In the genomic region with DNA sequence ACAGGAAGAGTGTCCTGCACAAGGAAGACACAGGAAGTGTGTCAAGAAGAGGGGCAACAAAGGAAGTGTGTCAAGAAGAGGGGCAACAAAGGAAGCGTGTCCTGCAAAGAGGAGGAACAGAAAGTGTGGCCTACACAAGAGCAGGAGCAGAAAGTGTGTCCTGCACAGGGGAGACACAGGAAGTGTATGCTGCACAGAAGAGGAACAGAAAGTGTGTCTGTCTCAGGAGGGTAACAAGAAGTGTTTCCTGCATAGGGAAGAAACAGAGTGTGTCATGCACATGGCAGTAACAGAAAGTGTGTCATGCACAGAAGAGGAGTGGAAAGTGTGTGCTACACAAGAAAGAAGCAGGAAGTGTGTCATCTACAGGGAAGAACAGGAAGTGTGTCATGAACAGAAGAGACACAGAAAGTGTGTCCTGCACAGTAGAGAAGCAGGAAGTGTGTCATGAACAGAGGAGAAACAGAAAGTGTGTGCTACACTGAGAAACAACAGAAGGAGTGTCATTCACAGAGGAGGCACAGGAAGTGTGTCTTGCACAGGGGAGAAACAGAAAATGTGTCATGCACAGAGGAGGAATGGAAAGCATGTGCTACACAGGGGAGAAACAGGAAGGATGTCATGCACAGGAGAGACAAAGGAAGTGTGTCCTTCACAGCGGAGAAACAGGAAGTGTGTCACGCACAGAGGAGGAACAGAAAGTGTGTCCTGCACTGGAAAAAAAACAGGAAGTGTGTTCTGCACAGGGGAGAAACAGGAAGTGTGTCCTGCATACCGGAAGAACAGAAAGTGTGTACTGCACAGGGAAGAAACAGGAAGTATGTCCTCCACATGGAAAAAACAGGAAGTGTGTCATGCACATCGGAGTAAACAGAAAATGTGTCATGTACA, we compare ENCODE assay signal across 19 cellular contexts.
A peak's percentile ranks its signal among the peaks of the same experiment; 100 is the strongest.
DNase-seq lines count a peak whose midpoint lies in the region; ATAC-seq, FAIRE-seq and TF ChIP-seq lines count a peak whose summit lies in the region.
"Had no signal": no experiment of that assay in that cellular context is flagged by ENCODE, and none has a peak within 500 bp of the region (broad histone marks: within the 10 kb centered on the region; RNA-seq: fewer than 3 reads in every experiment).

No MANE protein-coding gene starts in this region.

- ATAC-seq in HepG2 (no peak), right lobe of liver (no peak)
- ATAC-seq: mucosa of descending colon, SK-N-SH treated with all-trans-retinoic acid at 6 μM for 48 hours had no signal

- H3K4me2 ChIP-seq in HepG2 (ENCODE audit: low read depth, low read length), result no peak overlapping the region; the same call in 1 of the 2 replicates

- WGBS in HepG2 (ENCODE audit: low lambda C conversion rate), result 0% methylated on average over 5 of the region's 5 CpGs
- WGBS in right lobe of liver (ENCODE audit: insufficient coverage, low coverage, low lambda C conversion rate, missing lambda C conversion rate), result 37% methylated on average over 5 of the region's 5 CpGs

- no peak for TF ChIP-seq RAD21 in HepG2 (CRISPR knock-in tag; IDR thresholded peaks at IDR 0.05)

- H3K9me3 ChIP-seq in HepG2 (ENCODE audit: low read length), result peaks cover 19% of the 10 kb centered on the region
- no peaks in the 10 kb centered on the region for H3K9me3 ChIP-seq in right lobe of liver
- peaks cover 10 to 26% (median 19%) of the 10 kb centered on the region in 5 donors for H3K9me3 ChIP-seq in subcutaneous abdominal adipose tissue (ENCODE audit: control insufficient read depth in 5 of 5, low read length in 5 of 5)
- H3K9me3 ChIP-seq: mucosa of descending colon, prostate gland had no signal

- H3K27ac ChIP-seq in HepG2 (ENCODE audit: extremely low read length, insufficient read depth, low read length), result no peak overlapping the region
- no peak overlapping the region for H3K27ac ChIP-seq in right lobe of liver
- peak overlapping the region; percentile 78 for H3K27ac ChIP-seq in HL-60 (replicated peaks)
- no peak overlapping the region for H3K27ac ChIP-seq in subcutaneous abdominal adipose tissue (ENCODE audit: low read depth, low read length)
- H3K27ac ChIP-seq: prostate gland had no signal

- no peak for TF ChIP-seq POLR2A in HepG2 (IDR thresholded peaks at IDR 0.05; ENCODE audit: insufficient read depth in 1 of 2, low read depth in 2 of 2, low read length in 2 of 2)
- no peak for TF ChIP-seq POLR2A in right lobe of liver (IDR thresholded peaks at IDR 0.05)

- no peaks in the 10 kb centered on the region for H4K20me1 ChIP-seq in HepG2 (ENCODE audit: insufficient read depth, low read length)

- POLR2A ChIA-PET in HepG2 (lab: Yijun Ruan, JAX), result no interaction called here

- H3K79me2 ChIP-seq in HepG2 (ENCODE audit: insufficient read depth, low read length), result no peaks in the 10 kb centered on the region

- H3K4me1 ChIP-seq in HepG2 (ENCODE audit: insufficient read depth, low read length) (no peaks in the 10 kb centered on the region), right lobe of liver (no peaks in the 10 kb centered on the region), subcutaneous abdominal adipose tissue (ENCODE audit: control insufficient read depth in 5 of 5, insufficient read depth in 5 of 5, low read length in 5 of 5) (no peaks in the 10 kb centered on the region)
- H3K4me1 ChIP-seq: prostate gland had no signal

- no peak for FAIRE-seq in HepG2 (lab: Jason Lieb, UNC)
- FAIRE-seq in HTR-8/SVneo (lab: Jason Lieb, UNC), result no peak
- FAIRE-seq: frontal cortex, islet of Langerhans had no signal

- in situ Hi-C loops in HepG2 (cut with HindIII; ENCODE audit: extremely low pct_ligation_motif_present, low pct_unique_long_range_greater_than_20kb), result no loop called here

- H3K27me3 ChIP-seq in HepG2 (ENCODE audit: control insufficient read depth in 1 of 2, insufficient read depth in 2 of 2, low read length in 2 of 2) (no peaks in the 10 kb centered on the region), right lobe of liver (no peaks in the 10 kb centered on the region), HL-60 (ENCODE audit: insufficient read depth, poor library complexity, severe bottlenecking) (no peaks in the 10 kb centered on the region), subcutaneous abdominal adipose tissue (ENCODE audit: control insufficient read depth in 5 of 5, insufficient read depth in 4 of 5, low read length in 5 of 5) (peaks cover 0 to 2% (median 0%) of the 10 kb centered on the region in 5 donors)

- H3K9ac ChIP-seq in HepG2 (ENCODE audit: insufficient read depth, low read depth, low read length), result no peak overlapping the region
- H3K9ac ChIP-seq in subcutaneous abdominal adipose tissue (ENCODE audit: low read length in 5 of 5), result no peak overlapping the region

- no peaks in the 10 kb centered on the region for H3K36me3 ChIP-seq in HepG2 (replicated peaks in 1 of 2; ENCODE audit: control insufficient read depth in 1 of 2, insufficient read depth in 2 of 2, low read length in 2 of 2)
- H3K36me3 ChIP-seq in right lobe of liver, result no peaks in the 10 kb centered on the region
- no peaks in the 10 kb centered on the region for H3K36me3 ChIP-seq in subcutaneous abdominal adipose tissue (ENCODE audit: control insufficient read depth in 5 of 5, insufficient read depth in 5 of 5, low read length in 5 of 5)
- H3K36me3 ChIP-seq: prostate gland had no signal

- intact Hi-C loops in HepG2 (cut with micrococcal nuclease; ENCODE audit: unreplicated experiment) (no loop called here), right lobe of liver (cut with DNase I) (no loop called here)

- CTCF ChIA-PET in HepG2 (lab: Yijun Ruan, JAX; ENCODE audit: low intra/inter-chr PET ratio, low total read pairs), result no interaction called here

- no TSS peak for BruUV-seq in HepG2 (replicated peaks; lab: Mats Ljungman, UMichigan)

- no peak for TF ChIP-seq CTCF in HepG2 (CRISPR knock-in tag; IDR thresholded peaks at IDR 0.05)
- TF ChIP-seq CTCF in right lobe of liver (IDR thresholded peaks at IDR 0.05), result no peak
- no peak for TF ChIP-seq CTCF in HL-60 (IDR thresholded peaks at IDR 0.05; ENCODE audit: insufficient read depth, low read length)

- DNase-seq in HepG2 (ENCODE audit: low spot score), result no peak
- DNase-seq in right lobe of liver, result no peak
- DNase-seq in HL-60 (ENCODE audit: low read depth in 1 of 2, low spot score in 1 of 2), result peak; percentile 59 to 81
- DNase-seq in SIG-M5 (lab: John Stamatoyannopoulos, UW), result peak; percentile 3
- no peak for DNase-seq in NCI-H1930 (lab: John Stamatoyannopoulos, UW)
- no peak for DNase-seq in COR-L47 (lab: John Stamatoyannopoulos, UW)
- DNase-seq in HTR-8/SVneo (ENCODE audit: insufficient read length, low spot score), result no peak
- DNase-seq: activated CD4-positive, alpha-beta T cell treated with anti-CD3 and anti-CD28 coated beads for 1 hour; effector memory CD8-positive, alpha-beta T cell; EL; mucosa of descending colon; NCI-H1436; NCI-H526 treated with DMSO at 0.1 percent for 48 hours; stimulated activated CD4-positive, alpha-beta T cell treated with anti-CD3 and anti-CD28 coated beads, Interleukin-1b, Interleukin-23, amount 100 ng/mL, for 48 hours had no signal

- TF ChIP-seq EP300 in HepG2 (IDR thresholded peaks at IDR 0.05; ENCODE audit: low read depth in 2 of 2, low read length in 2 of 2) (no peak), HepG2 (CRISPR knock-in tag; IDR thresholded peaks at IDR 0.05; ENCODE audit: borderline replicate concordance) (no peak)

- H3K4me3 ChIP-seq in HepG2 (replicated peaks in 1 of 3; ENCODE audit: insufficient read depth in 1 of 3, low read depth in 2 of 3, low read length in 3 of 3), result no peak overlapping the region
- no peak overlapping the region for H3K4me3 ChIP-seq in right lobe of liver
- no peak overlapping the region for H3K4me3 ChIP-seq in HL-60 (replicated peaks; ENCODE audit: insufficient read depth, low read length)
- peak overlapping the region in 3 of 5 donors; percentile 3 to 32 (median 6) for H3K4me3 ChIP-seq in subcutaneous abdominal adipose tissue (ENCODE audit: low read depth in 1 of 5, low read length in 5 of 5)
- H3K4me3 ChIP-seq: mucosa of descending colon, prostate gland had no signal

- peak overlapping the region; percentile 15 for H2AFZ ChIP-seq in HepG2 (ENCODE audit: low read length)

TF ChIP-seq in HepG2, 621 proteins besides CTCF, POLR2A, EP300 and RAD21:
- peak; percentile 24; the same call in 1 of the 2 replicates for TF ChIP-seq GABPA (IDR thresholded peaks at IDR 0.05; ENCODE audit: low read depth, low read length)
- TF ChIP-seq GABPA (CRISPR knock-in tag; IDR thresholded peaks at IDR 0.05; ENCODE audit: low read depth), result no peak
- TF ChIP-seq, protein P1, sequence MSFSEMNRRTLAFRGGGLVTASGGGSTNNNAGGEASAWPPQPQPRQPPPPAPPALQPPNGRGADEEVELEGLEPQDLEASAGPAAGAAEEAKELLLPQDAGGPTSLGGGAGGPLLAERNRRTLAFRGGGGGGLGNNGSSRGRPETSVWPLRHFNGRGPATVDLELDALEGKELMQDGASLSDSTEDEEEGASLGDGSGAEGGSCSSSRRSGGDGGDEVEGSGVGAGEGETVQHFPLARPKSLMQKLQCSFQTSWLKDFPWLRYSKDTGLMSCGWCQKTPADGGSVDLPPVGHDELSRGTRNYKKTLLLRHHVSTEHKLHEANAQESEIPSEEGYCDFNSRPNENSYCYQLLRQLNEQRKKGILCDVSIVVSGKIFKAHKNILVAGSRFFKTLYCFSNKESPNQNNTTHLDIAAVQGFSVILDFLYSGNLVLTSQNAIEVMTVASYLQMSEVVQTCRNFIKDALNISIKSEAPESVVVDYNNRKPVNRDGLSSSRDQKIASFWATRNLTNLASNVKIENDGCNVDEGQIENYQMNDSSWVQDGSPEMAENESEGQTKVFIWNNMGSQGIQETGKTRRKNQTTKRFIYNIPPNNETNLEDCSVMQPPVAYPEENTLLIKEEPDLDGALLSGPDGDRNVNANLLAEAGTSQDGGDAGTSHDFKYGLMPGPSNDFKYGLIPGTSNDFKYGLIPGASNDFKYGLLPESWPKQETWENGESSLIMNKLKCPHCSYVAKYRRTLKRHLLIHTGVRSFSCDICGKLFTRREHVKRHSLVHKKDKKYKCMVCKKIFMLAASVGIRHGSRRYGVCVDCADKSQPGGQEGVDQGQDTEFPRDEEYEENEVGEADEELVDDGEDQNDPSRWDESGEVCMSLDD (CRISPR knock-in tag; IDR thresholded peaks at IDR 0.05; ENCODE audit: borderline replicate concordance), result no peak
- no peak for TF ChIP-seq ZNF746 (CRISPR knock-in tag; IDR thresholded peaks at IDR 0.05)
- TF ChIP-seq FOXP1 (IDR thresholded peaks at IDR 0.05), result no peak
- no peak for TF ChIP-seq FOXP1 (CRISPR knock-in tag; IDR thresholded peaks at IDR 0.05)
- TF ChIP-seq HIVEP1 (CRISPR knock-in tag; IDR thresholded peaks at IDR 0.05), result no peak
- TF ChIP-seq NFE2L2 (IDR thresholded peaks at IDR 0.05; ENCODE audit: low read length), result no peak
- no peak for TF ChIP-seq ZSCAN9 (CRISPR knock-in tag; IDR thresholded peaks at IDR 0.05; ENCODE audit: borderline replicate concordance)

Comparison
In these comparisons a context has a peak if more than half of its experiments do, and no peak if none do; other contexts are left out.
1. DNase-seq: peak in HL-60 (2 of 2) and SIG-M5 (single experiment); none in HepG2 (single experiment), right lobe of liver (0 of 3), NCI-H1930 (0 of 2), COR-L47 (single experiment) and HTR-8/SVneo (single experiment).
2. H3K4me3 ChIP-seq: peak in subcutaneous abdominal adipose tissue (3 of 5); none in HepG2 (0 of 3), right lobe of liver (0 of 3) and HL-60 (single experiment).